In genomic region chr6:16057411-16057810, GRCh38 we compare ENCODE assay signal across 21 cellular contexts.
DNase-seq lines count a peak whose midpoint lies in the region; ATAC-seq and TF ChIP-seq lines count a peak whose summit lies in the region.
"Had no signal": no experiment of that assay in that cellular context is flagged by ENCODE, and none has a peak within 500 bp of the region (broad histone marks: within the 10 kb centered on the region; RNA-seq: fewer than 3 reads in every experiment).

No MANE protein-coding gene starts in this region.

- in situ Hi-C loops in IMR-90 (cut with MboI; ENCODE audit: low sequenced_read_pairs): no loop called here

- no peak for DNase-seq in IMR-90
- DNase-seq in RWPE2 (ENCODE audit: low spot score): no peak
- DNase-seq in epithelial cell of esophagus (ENCODE audit: low read depth): peak; percentile 56
- DNase-seq in kidney tubule cell (ENCODE audit: low spot score): peak; percentile 35
- DNase-seq in NOMO-1 treated with dmso at 0.1 percent for 144 hours (lab: John Stamatoyannopoulos, UW; ENCODE audit: unreplicated experiment): no peak
- DNase-seq in GM20000 (ENCODE audit: low spot score): no peak
- DNase-seq: C1 segment of cervical spinal cord; CD4-positive, alpha-beta memory T cell; COR-L47; Karpas-422; NCI-H1092 treated with DMSO at 0.1 percent for 48 hours; NCI-H1436; NCI-H187; NCI-H2081 treated with DMSO at 0.1 percent for 48 hours; OCI-M1 had no signal

- H4K20me1 ChIP-seq in IMR-90 (ENCODE audit: insufficient read depth, low read length): no peaks in the 10 kb centered on the region

- no peak overlapping the region for H3K4me2 ChIP-seq in IMR-90 (ENCODE audit: low read depth, low read length)

- H3K4me3 ChIP-seq in IMR-90 (ENCODE audit: insufficient read depth, low read depth, low read length) (no peak overlapping the region), RWPE2 (ENCODE audit: severe bottlenecking) (no peak overlapping the region), epithelial cell of esophagus (ENCODE audit: low read length) (no peak overlapping the region)
- H3K4me3 ChIP-seq: SJCRH30 had no signal

- H4K5ac ChIP-seq in IMR-90 (ENCODE audit: low read depth, low read length): no peak overlapping the region

- H3K9ac ChIP-seq in IMR-90 (ENCODE audit: low read depth, low read length): no peak overlapping the region

- 80% methylated on average over 1 of the region's 5 CpGs; no CpG with 5 or more reads in 1 of the 2 experiments for WGBS in IMR-90 (ENCODE audit: extremely low coverage in 2 of 2, insufficient read length in 1 of 2), 2 experiments

- CTCF ChIA-PET in IMR-90 (lab: Yijun Ruan, JAX): no interaction called here

- no peaks in the 10 kb centered on the region for H3K9me1 ChIP-seq in IMR-90 (ENCODE audit: insufficient read depth, low read length)

- no peak overlapping the region for H2AFZ ChIP-seq in IMR-90 (replicated peaks; ENCODE audit: low read length, poor library complexity)

- intact Hi-C loops in IMR-90 (cut with micrococcal nuclease): no loop called here

- H3K27me3 ChIP-seq in IMR-90 (ENCODE audit: control insufficient read depth, insufficient read depth, low read length) (peaks cover 7% of the 10 kb centered on the region), RWPE2 (ENCODE audit: insufficient read depth, poor library complexity, severe bottlenecking) (no peaks in the 10 kb centered on the region)
- H3K27me3 ChIP-seq: SJCRH30 had no signal

- TF ChIP-seq POLR2A in IMR-90 (IDR thresholded peaks at IDR 0.05; ENCODE audit: low read depth, low read length) (no peak), GM18505 (IDR thresholded peaks at IDR 0.05; ENCODE audit: borderline replicate concordance, extremely low read depth, insufficient read depth, insufficient read length) (no peak)

- H2BK120ac ChIP-seq in IMR-90 (ENCODE audit: low read depth, low read length): no peak overlapping the region

- H2BK5ac ChIP-seq in IMR-90 (ENCODE audit: low read depth, low read length, poor library complexity, severe bottlenecking): no peak overlapping the region

- no peak overlapping the region for H3K56ac ChIP-seq in IMR-90 (ENCODE audit: extremely low read depth, insufficient read depth, low read length)

- no peak overlapping the region for H2BK15ac ChIP-seq in IMR-90 (ENCODE audit: low read depth, low read length)

- H3K36me3 ChIP-seq in IMR-90 (ENCODE audit: control insufficient read depth, insufficient read depth, low read length): no peaks in the 10 kb centered on the region
- no peaks in the 10 kb centered on the region for H3K36me3 ChIP-seq in RWPE2 (ENCODE audit: low read depth)
- H3K36me3 ChIP-seq: SJCRH30 had no signal

- H4K8ac ChIP-seq in IMR-90 (ENCODE audit: low read depth in 2 of 2, low read length in 2 of 2): no peak overlapping the region

- no peaks in the 10 kb centered on the region for H3K4me1 ChIP-seq in IMR-90 (ENCODE audit: control insufficient read depth, insufficient read depth, low read length)
- no peaks in the 10 kb centered on the region for H3K4me1 ChIP-seq in RWPE2 (ENCODE audit: insufficient read depth, poor library complexity, severe bottlenecking)

- H4K91ac ChIP-seq in IMR-90 (ENCODE audit: insufficient read depth, low read depth, low read length): no peak overlapping the region

- TF ChIP-seq CTCF in IMR-90 (conservative IDR thresholded peaks at IDR 0.05; ENCODE audit: low read depth, low read length) (no peak), RWPE2 (IDR thresholded peaks at IDR 0.05; ENCODE audit: poor library complexity, severe bottlenecking) (no peak), epithelial cell of esophagus (IDR thresholded peaks at IDR 0.05; ENCODE audit: insufficient read depth, low read depth, low read length, missing control alignments) (no peak), GM20000 (IDR thresholded peaks at IDR 0.05; ENCODE audit: extremely low read depth, missing control alignments) (no peak)

- dilution Hi-C loops in IMR-90 (cut with HindIII; ENCODE audit: low sequenced_read_pairs, unreplicated experiment): no loop called here

- ATAC-seq in IMR-90 (ENCODE audit: low read depth) (no peak), RWPE2 (ENCODE audit: low read depth) (peak; percentile 71), GM18505 (IDR thresholded peaks at IDR 0.05; ENCODE audit: unreplicated experiment) (no peak), GM18858 (IDR thresholded peaks at IDR 0.05; ENCODE audit: unreplicated experiment) (no peak)
- ATAC-seq: HCT116, SK-N-SH treated with all-trans-retinoic acid at 6 μM for 48 hours had no signal

- no peak overlapping the region for H3K4ac ChIP-seq in IMR-90 (ENCODE audit: low read depth, low read length)

- no peak overlapping the region for H2AK9ac ChIP-seq in IMR-90 (replicated peaks; ENCODE audit: low read depth, low read length, poor library complexity)

- TF ChIP-seq RAD21 in IMR-90 (IDR thresholded peaks at IDR 0.05; ENCODE audit: low read length): no peak

- BruUV-seq in IMR-90 (replicated peaks; lab: Mats Ljungman, UMichigan): no TSS peak

- no peak overlapping the region for H2BK20ac ChIP-seq in IMR-90 (ENCODE audit: low read depth, low read length)

- H3K9me3 ChIP-seq in IMR-90 (ENCODE audit: control insufficient read depth, insufficient read depth, low read length) (no peaks in the 10 kb centered on the region), RWPE2 (ENCODE audit: severe bottlenecking) (no peaks in the 10 kb centered on the region)
- H3K9me3 ChIP-seq: SJCRH30 had no signal

- no peak overlapping the region for H3K18ac ChIP-seq in IMR-90 (ENCODE audit: low read depth, low read length)

- no peak overlapping the region for H2AK5ac ChIP-seq in IMR-90 (ENCODE audit: low read depth, low read length)

- H3K23ac ChIP-seq in IMR-90 (ENCODE audit: low read depth, low read length): 0 out of 2 replicates have a peak overlapping the region, but pooled peaks have one; percentile 38

- H3K27ac ChIP-seq in IMR-90 (ENCODE audit: insufficient read depth, low read length) (no peak overlapping the region), RWPE2 (ENCODE audit: poor library complexity, severe bottlenecking) (no peak overlapping the region)
- H3K27ac ChIP-seq: HL-60, SJCRH30 had no signal

- POLR2A ChIA-PET in IMR-90 (lab: Charles Lee; ENCODE audit: unreplicated experiment): no interaction called here

- H3K14ac ChIP-seq in IMR-90 (replicated peaks; ENCODE audit: low read depth, low read length): no peak overlapping the region

- no peaks in the 10 kb centered on the region for H3K79me1 ChIP-seq in IMR-90 (ENCODE audit: low read depth in 1 of 2, low read length in 2 of 2)

TF ChIP-seq in IMR-90, 13 proteins besides CTCF, POLR2A, EP300 and RAD21:
- TF ChIP-seq RCOR1 (IDR thresholded peaks at IDR 0.05; ENCODE audit: insufficient replicate concordance, low read length) (no peak), MXI1 (IDR thresholded peaks at IDR 0.05; ENCODE audit: borderline replicate concordance, low read depth, low read length) (no peak), ELK1 (IDR thresholded peaks at IDR 0.05; ENCODE audit: borderline replicate concordance, low read depth, low read length) (no peak), SMC3 (IDR thresholded peaks at IDR 0.05; ENCODE audit: low read depth, low read length) (no peak), RFX5 (IDR thresholded peaks at IDR 0.05; ENCODE audit: low read depth, low read length) (no peak), CHD1 (IDR thresholded peaks at IDR 0.05; ENCODE audit: low read depth, low read length) (no peak), MAZ (IDR thresholded peaks at IDR 0.05; ENCODE audit: borderline replicate concordance, low read depth, low read length) (no peak), CEBPB (IDR thresholded peaks at IDR 0.05; ENCODE audit: low read depth, low read length) (no peak), BHLHE40 (IDR thresholded peaks at IDR 0.05; ENCODE audit: low read depth, low read length) (no peak), NFE2L2 (IDR thresholded peaks at IDR 0.05; ENCODE audit: low read depth, low read length) (no peak), MAFK (IDR thresholded peaks at IDR 0.05; ENCODE audit: low read depth, low read length) (no peak), FOS (IDR thresholded peaks at IDR 0.05; ENCODE audit: low read depth, low read length) (no peak), USF2 (IDR thresholded peaks at IDR 0.05; ENCODE audit: low read depth, low read length) (no peak)
TF ChIP-seq in IMR-90: peak in this region for 0.

Comparison
In these comparisons a context has a peak if more than half of its experiments do, and no peak if none do; other contexts are left out.
1. DNase-seq: peak in epithelial cell of esophagus (single experiment) and kidney tubule cell (single experiment); none in IMR-90 (single experiment), RWPE2 (single experiment), NOMO-1 treated with dmso at 0.1 percent for 144 hours (single experiment) and GM20000 (single experiment).